ENCODE assay signal across 9 cellular contexts in the genomic region with DNA sequence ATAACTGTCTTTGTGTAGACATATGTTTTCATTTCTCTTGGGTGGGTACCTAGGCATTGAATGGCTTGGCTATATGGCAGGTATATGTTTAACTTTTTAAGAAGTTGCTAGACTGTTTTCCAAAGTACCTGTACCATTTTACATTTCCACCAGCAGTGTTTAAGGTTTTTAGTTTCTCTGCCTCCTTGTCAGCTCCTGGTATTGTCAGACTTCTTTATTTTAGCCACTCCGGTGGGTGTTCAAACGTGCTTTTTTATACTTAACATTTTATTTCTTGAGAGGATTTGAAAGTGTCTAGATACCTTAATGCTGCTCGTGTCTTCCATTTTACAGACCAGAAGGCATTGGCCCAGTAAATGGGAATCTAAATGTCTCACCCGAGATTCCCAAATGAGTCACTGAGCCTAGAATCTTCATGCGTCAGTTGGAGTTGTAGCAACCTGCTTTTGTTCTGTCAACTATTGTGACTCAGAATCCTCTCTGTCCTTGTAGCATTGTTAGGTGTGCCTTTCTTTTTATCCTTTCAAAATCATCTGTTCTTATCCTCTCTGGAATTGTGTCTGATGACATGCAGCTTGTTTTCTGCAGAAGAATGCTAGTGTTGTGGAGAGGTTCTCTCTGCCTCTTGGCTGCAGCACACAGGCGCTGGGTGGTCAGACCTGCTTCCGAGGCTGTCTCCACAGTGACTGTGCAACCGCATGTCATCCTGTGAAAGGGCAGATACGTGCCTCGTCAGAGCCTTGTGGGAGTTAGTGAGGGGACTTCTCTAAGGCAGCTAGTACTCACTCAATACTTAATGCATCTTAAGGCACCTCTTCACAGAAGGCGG.
A peak's percentile ranks its signal among the peaks of the same experiment; 100 is the strongest.
DNase-seq lines count a peak whose midpoint lies in the region; ATAC-seq and TF ChIP-seq lines count a peak whose summit lies in the region.
"Had no signal": no experiment of that assay in that cellular context is flagged by ENCODE, and none has a peak within 500 bp of the region (broad histone marks: within the 10 kb centered on the region; RNA-seq: fewer than 3 reads in every experiment).

No MANE protein-coding gene starts in this region.

- H3K4me1 Mint-ChIP-seq in activated T-cell treated with anti-CD3 and anti-CD28 coated beads, Interleukin-2, amount 50 U/mL, for 72 hours (ENCODE audit: low read depth) = peaks cover 7% of the 10 kb centered on the region
- peaks cover 2% of the 10 kb centered on the region for H3K4me1 Mint-ChIP-seq in activated T-cell treated with anti-CD3 and anti-CD28 coated beads, Interleukin-2, amount 50 U/mL, for 24 hours (ENCODE audit: low read depth)
- H3K4me1 Mint-ChIP-seq: CD4-positive, CD25-positive, alpha-beta regulatory T cell had no signal

- H3K9me3 Mint-ChIP-seq in activated T-cell treated with anti-CD3 and anti-CD28 coated beads, Interleukin-2, amount 50 U/mL, for 72 hours = no peaks in the 10 kb centered on the region
- H3K9me3 Mint-ChIP-seq in activated T-cell treated with anti-CD3 and anti-CD28 coated beads, Interleukin-2, amount 50 U/mL, for 24 hours = no peaks in the 10 kb centered on the region
- H3K9me3 Mint-ChIP-seq: CD4-positive, CD25-positive, alpha-beta regulatory T cell had no signal

- peaks cover 2% of the 10 kb centered on the region for H3K4me1 ChIP-seq in colonic mucosa
- H3K4me1 ChIP-seq in mesodermal cell (ENCODE audit: control insufficient read depth, insufficient read depth, low read length, poor library complexity, severe bottlenecking) = peaks cover 21% of the 10 kb centered on the region
- peaks cover 97% of the 10 kb centered on the region for H3K4me1 ChIP-seq in vagina
- no peaks in the 10 kb centered on the region for H3K4me1 ChIP-seq in effector memory CD4-positive, alpha-beta T cell (ENCODE audit: control insufficient read depth, insufficient read depth, low read length, poor library complexity, severe bottlenecking)

- no peaks in the 10 kb centered on the region for H3K36me3 ChIP-seq in colonic mucosa
- H3K36me3 ChIP-seq in mesodermal cell (ENCODE audit: control insufficient read depth, insufficient read depth, low read length) = peaks cover 69% of the 10 kb centered on the region
- peaks cover 0 to 34% of the 10 kb centered on the region in 2 donors for H3K36me3 ChIP-seq in vagina
- H3K36me3 ChIP-seq in effector memory CD4-positive, alpha-beta T cell (ENCODE audit: control insufficient read depth, insufficient read depth, low read length) = no peaks in the 10 kb centered on the region

- DNase-seq in activated T-cell treated with anti-CD3 and anti-CD28 coated beads, Interleukin-2, amount 50 U/mL, for 72 hours = peak; percentile 15 to 26
- DNase-seq in activated T-cell treated with anti-CD3 and anti-CD28 coated beads, Interleukin-2, amount 50 U/mL, for 24 hours = no peak
- DNase-seq in colonic mucosa (no peak), vagina (ENCODE audit: extremely low spot score in 2 of 2) (no peak), NCI-H510A (lab: John Stamatoyannopoulos, UW) (no peak)
- no peak for DNase-seq in effector memory CD4-positive, alpha-beta T cell
- DNase-seq: CD4-positive, CD25-positive, alpha-beta regulatory T cell had no signal

- no peak for TF ChIP-seq POLR2A in vagina (IDR thresholded peaks at IDR 0.05)

- intact Hi-C loops in colonic mucosa (cut with DNase I) = loop anchor here (10.0 kb wide), 1 partner anchor 234 kb away; no protein-coding TSS in a partner anchor
- intact Hi-C loops in vagina (cut with DNase I) = no loop called here

- TF ChIP-seq CTCF in colonic mucosa (IDR thresholded peaks at IDR 0.05) (no peak), vagina (IDR thresholded peaks at IDR 0.05) (no peak)

- ATAC-seq in activated T-cell treated with anti-CD3 and anti-CD28 coated beads, Interleukin-2, amount 50 U/mL, for 72 hours (replicated peaks in 1 of 2) = peak; percentile 62 to 73
- no peak for ATAC-seq in GM18861 (IDR thresholded peaks at IDR 0.05; ENCODE audit: unreplicated experiment)

- H3K27ac Mint-ChIP-seq in activated T-cell treated with anti-CD3 and anti-CD28 coated beads, Interleukin-2, amount 50 U/mL, for 72 hours = no peak overlapping the region
- no peak overlapping the region for H3K27ac Mint-ChIP-seq in activated T-cell treated with anti-CD3 and anti-CD28 coated beads, Interleukin-2, amount 50 U/mL, for 24 hours
- H3K27ac Mint-ChIP-seq: CD4-positive, CD25-positive, alpha-beta regulatory T cell had no signal

- no peaks in the 10 kb centered on the region for H3K27me3 Mint-ChIP-seq in activated T-cell treated with anti-CD3 and anti-CD28 coated beads, Interleukin-2, amount 50 U/mL, for 72 hours (ENCODE audit: low read depth)
- no peaks in the 10 kb centered on the region for H3K27me3 Mint-ChIP-seq in activated T-cell treated with anti-CD3 and anti-CD28 coated beads, Interleukin-2, amount 50 U/mL, for 24 hours
- H3K27me3 Mint-ChIP-seq: CD4-positive, CD25-positive, alpha-beta regulatory T cell had no signal

- H3K4me3 Mint-ChIP-seq in activated T-cell treated with anti-CD3 and anti-CD28 coated beads, Interleukin-2, amount 50 U/mL, for 72 hours = no peak overlapping the region
- no peak overlapping the region for H3K4me3 Mint-ChIP-seq in activated T-cell treated with anti-CD3 and anti-CD28 coated beads, Interleukin-2, amount 50 U/mL, for 24 hours
- H3K4me3 Mint-ChIP-seq: CD4-positive, CD25-positive, alpha-beta regulatory T cell had no signal

- H3K27me3 ChIP-seq in colonic mucosa = no peaks in the 10 kb centered on the region
- no peaks in the 10 kb centered on the region for H3K27me3 ChIP-seq in vagina
- no peaks in the 10 kb centered on the region for H3K27me3 ChIP-seq in effector memory CD4-positive, alpha-beta T cell (replicated peaks; ENCODE audit: control insufficient read depth, insufficient read depth, low read length, poor library complexity, severe bottlenecking)

- H3K27ac ChIP-seq in colonic mucosa (peak overlapping the region; percentile 34), mesodermal cell (ENCODE audit: low read depth, low read length, severe bottlenecking) (peak overlapping the region; percentile 57), vagina (peak overlapping the region; percentile 81)
- H3K27ac ChIP-seq in effector memory CD4-positive, alpha-beta T cell (ENCODE audit: insufficient read depth, low read length, poor library complexity, severe bottlenecking) = no peak overlapping the region

- WGBS in mesodermal cell (ENCODE audit: insufficient coverage in 2 of 2), 2 experiments = 91 to 96% methylated on average over 4 to 6 of the region's 11 CpGs

- no peak overlapping the region for H3K4me3 ChIP-seq in colonic mucosa
- H3K4me3 ChIP-seq in mesodermal cell (ENCODE audit: extremely low read depth, insufficient read depth, low read length, poor library complexity, severe bottlenecking) = no peak overlapping the region
- H3K4me3 ChIP-seq in vagina = peak overlapping the region; percentile 9 to 13
- no peak overlapping the region for H3K4me3 ChIP-seq in effector memory CD4-positive, alpha-beta T cell (ENCODE audit: insufficient read depth, low read depth, low read length, poor library complexity, severe bottlenecking)

- peaks cover 2 to 5% of the 10 kb centered on the region in 2 donors for H3K36me3 Mint-ChIP-seq in activated T-cell treated with anti-CD3 and anti-CD28 coated beads, Interleukin-2, amount 50 U/mL, for 72 hours (ENCODE audit: insufficient read depth in 2 of 2)
- H3K36me3 Mint-ChIP-seq in activated T-cell treated with anti-CD3 and anti-CD28 coated beads, Interleukin-2, amount 50 U/mL, for 24 hours (ENCODE audit: low read depth) = peaks cover 21% of the 10 kb centered on the region

- H3K9me3 ChIP-seq in colonic mucosa (no peaks in the 10 kb centered on the region), mesodermal cell (ENCODE audit: control insufficient read depth, low read length) (no peaks in the 10 kb centered on the region), vagina (no peaks in the 10 kb centered on the region)
- H3K9me3 ChIP-seq in effector memory CD4-positive, alpha-beta T cell (ENCODE audit: control insufficient read depth, low read length) = no peaks in the 10 kb centered on the region

- H3K9ac ChIP-seq in colonic mucosa (ENCODE audit: low read depth in 2 of 2, low read length in 2 of 2) = no peak overlapping the region

Comparison
In these comparisons a context has a peak if more than half of its experiments do, and no peak if none do; other contexts are left out.
1. DNase-seq: peak in activated T-cell treated with anti-CD3 and anti-CD28 coated beads, Interleukin-2, amount 50 U/mL, for 72 hours (2 of 2); none in activated T-cell treated with anti-CD3 and anti-CD28 coated beads, Interleukin-2, amount 50 U/mL, for 24 hours (single experiment), colonic mucosa (single experiment), vagina (0 of 2), effector memory CD4-positive, alpha-beta T cell (0 of 3) and NCI-H510A (single experiment).
2. H3K4me3 ChIP-seq: peak in vagina (2 of 2); none in colonic mucosa (single experiment), mesodermal cell (single experiment) and effector memory CD4-positive, alpha-beta T cell (single experiment).